Comparison of ENCODE assay signal across 8 cellular contexts in the genomic region with DNA sequence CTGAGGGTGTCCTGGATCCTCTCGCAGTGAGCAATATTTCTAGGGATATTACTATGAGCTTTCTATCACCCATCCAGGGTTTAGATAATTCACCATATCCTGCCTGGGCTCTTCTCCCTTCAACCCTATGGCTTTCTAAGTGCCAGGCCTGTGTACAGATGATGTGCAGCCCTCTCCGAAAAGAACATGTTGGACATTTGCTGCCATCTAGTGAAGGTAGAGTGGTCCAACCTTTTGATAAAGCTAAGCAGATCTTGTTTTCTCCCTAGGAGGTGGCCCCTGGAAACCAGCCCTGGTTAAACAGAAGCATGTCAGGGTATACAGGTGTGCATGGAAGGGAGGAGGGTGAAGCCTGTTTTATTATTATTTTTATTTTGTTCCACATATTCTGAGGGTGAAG. TPM values are rescaled to one million over a fixed set of nuclear protein-coding genes. Genes with fewer than 3 reads are reported as not detected.
A peak's percentile ranks its signal among the peaks of the same experiment; 100 is the strongest.
DNase-seq lines count a peak whose midpoint lies in the region; ATAC-seq, FAIRE-seq and TF ChIP-seq lines count a peak whose summit lies in the region.

No MANE protein-coding gene starts in this region.

- no peak for TF ChIP-seq EP300 in K562 (IDR thresholded peaks at IDR 0.05; ENCODE audit: low read length)

- TF ChIP-seq POLR2A in K562 (conservative IDR thresholded peaks at IDR 0.05): no peak
- no peak for TF ChIP-seq POLR2A in right lobe of liver (IDR thresholded peaks at IDR 0.05)
- no peak for TF ChIP-seq POLR2A in GM12892 (IDR thresholded peaks at IDR 0.05; ENCODE audit: low read depth, low read length)

- no peak overlapping the region for H2AFZ ChIP-seq in K562 (ENCODE audit: low read depth, low read length)

- no TSS peak for BruUV-seq in K562 (replicated peaks; lab: Mats Ljungman, UMichigan)

- peak; percentile 82 to 83 for TF ChIP-seq RAD21 in K562 (CRISPR knock-in tag; conservative IDR thresholded peaks at IDR 0.05 in 1 of 2, IDR thresholded peaks at IDR 0.05 in 1 of 2)

- CTCF ChIA-PET in K562 (lab: Yijun Ruan, JAX; ENCODE audit: low intra/inter-chr PET ratio): interaction anchor here (0.6 to 1.4 kb wide), 5 partner anchors 105 to 573 kb away, joined by 3 to 5 read pairs (median 4); a partner anchor contains a TSS

- TF ChIP-seq CTCF in DOHH2 (IDR thresholded peaks at IDR 0.05; ENCODE audit: low read depth, low read length, poor library complexity, severe bottlenecking) (peak; percentile 29), LNCaP clone FGC (IDR thresholded peaks at IDR 0.05; ENCODE audit: control insufficient read depth, extremely low read depth, insufficient read depth) (peak; percentile 46), K562 (IDR thresholded peaks at IDR 0.05 in 2 of 3, conservative IDR thresholded peaks at IDR 0.05 in 1 of 3; ENCODE audit: insufficient read depth in 2 of 3, low read depth in 1 of 3, low read length in 3 of 3) (peak; percentile 47 to 76 (median 63); a peak in 4 of 6 replicates), right lobe of liver (IDR thresholded peaks at IDR 0.05) (peak; percentile 9 to 33 (median 29))

- no peaks in the 10 kb centered on the region for H3K27me3 ChIP-seq in DOHH2 (ENCODE audit: control insufficient read depth, low read length)
- H3K27me3 ChIP-seq in K562 (ENCODE audit: control insufficient read depth in 2 of 2, insufficient read depth in 2 of 2, low read length in 2 of 2): peaks cover 0 to 4% of the 10 kb centered on the region in 2 experiments; a peak in 2 of 5 replicates
- H3K27me3 ChIP-seq in right lobe of liver: no peaks in the 10 kb centered on the region

- H3K4me2 ChIP-seq in DOHH2 (ENCODE audit: low read length) (no peak overlapping the region), K562 (ENCODE audit: insufficient read depth, low read length) (no peak overlapping the region)

- H3K36me3 ChIP-seq in DOHH2 (ENCODE audit: control insufficient read depth, low read length): no peaks in the 10 kb centered on the region
- H3K36me3 ChIP-seq in K562 (ENCODE audit: control insufficient read depth, insufficient read depth, low read length): no peaks in the 10 kb centered on the region
- no peaks in the 10 kb centered on the region for H3K36me3 ChIP-seq in right lobe of liver

- peak; percentile 95 for ATAC-seq in K562
- peak; percentile 55 to 72 (median 65) for ATAC-seq in right lobe of liver
- no peak for ATAC-seq in T-helper 17 cell

- POLR2A ChIA-PET in K562 (lab: Yijun Ruan, JAX): interaction anchor here (0.6 to 0.8 kb wide), 2 partner anchors 15 to 728 kb away, joined by 3 to 4 read pairs; no protein-coding TSS in a partner anchor

- H3K27me3 Mint-ChIP-seq in T-helper 17 cell: peaks cover 48% of the 10 kb centered on the region

- no peaks in the 10 kb centered on the region for H3K79me2 ChIP-seq in DOHH2 (ENCODE audit: control insufficient read depth, low read length)
- no peaks in the 10 kb centered on the region for H3K79me2 ChIP-seq in K562 (ENCODE audit: control insufficient read depth, insufficient read depth, low read length)

- WGBS in K562 (ENCODE audit: insufficient coverage, low coverage, missing lambda C conversion rate): 0% methylated on average over 2 of the region's 2 CpGs
- 38% methylated on average over 2 of the region's 2 CpGs for whole genome bisulfite sequencing in right lobe of liver (ENCODE audit: insufficient coverage, low coverage, low lambda C conversion rate, missing lambda C conversion rate)

- H3K9me3 ChIP-seq in DOHH2 (ENCODE audit: control insufficient read depth, insufficient read depth, low read length): no peaks in the 10 kb centered on the region
- no peaks in the 10 kb centered on the region for H3K9me3 ChIP-seq in K562 (replicated peaks; ENCODE audit: control insufficient read depth, insufficient read depth, low read depth, low read length)
- H3K9me3 ChIP-seq in right lobe of liver: no peaks in the 10 kb centered on the region
- no peaks in the 10 kb centered on the region for H3K9me3 ChIP-seq in T-helper 17 cell (ENCODE audit: control insufficient read depth, low read length, poor library complexity, severe bottlenecking)

- H3K4me3 Mint-ChIP-seq in T-helper 17 cell: no peak overlapping the region

- H3K4me3 ChIP-seq in DOHH2 (ENCODE audit: low read length) (no peak overlapping the region), LNCaP clone FGC (ENCODE audit: low read depth, low read length) (no peak overlapping the region), K562 (no peak overlapping the region), right lobe of liver (no peak overlapping the region)

- in situ Hi-C loops in K562 (cut with MboI): loop anchor here (5.0 kb wide), 1 partner anchor 197 kb away; a partner anchor contains a TSS

- H4K20me1 ChIP-seq in DOHH2 (ENCODE audit: control insufficient read depth, insufficient read depth, low read depth, low read length) (no peaks in the 10 kb centered on the region), K562 (replicated peaks; ENCODE audit: control insufficient read depth, insufficient read depth, low read length) (no peaks in the 10 kb centered on the region)

- no peaks in the 10 kb centered on the region for H3K4me1 Mint-ChIP-seq in T-helper 17 cell

- FAIRE-seq in K562 (lab: Jason Lieb, UNC) (peak; percentile 90), GM12892 (lab: Jason Lieb, UNC) (no peak)

- H3K27ac ChIP-seq in DOHH2 (ENCODE audit: low read depth, low read length): no peak overlapping the region
- H3K27ac ChIP-seq in K562 (ENCODE audit: extremely low read depth, low read depth, low read length): no peak overlapping the region
- no peak overlapping the region for H3K27ac ChIP-seq in right lobe of liver

- no peaks in the 10 kb centered on the region for H3K9me2 ChIP-seq in DOHH2 (replicated peaks; ENCODE audit: control insufficient read depth, low read length)

- H3K9me1 ChIP-seq in K562 (ENCODE audit: control insufficient read depth, insufficient read depth, low read length): no peaks in the 10 kb centered on the region

- H3K4me1 ChIP-seq in DOHH2 (ENCODE audit: control insufficient read depth, low read length) (no peaks in the 10 kb centered on the region), K562 (replicated peaks in 1 of 2; ENCODE audit: control insufficient read depth in 2 of 2, insufficient read depth in 2 of 2, low read length in 2 of 2) (no peaks in the 10 kb centered on the region), right lobe of liver (no peaks in the 10 kb centered on the region)

- no peak overlapping the region for H3K9ac ChIP-seq in K562 (ENCODE audit: insufficient read depth in 1 of 2, low read depth in 2 of 2, low read length in 2 of 2)

- H3K36me3 Mint-ChIP-seq in T-helper 17 cell (ENCODE audit: low read depth): peaks cover 4% of the 10 kb centered on the region

- intact Hi-C loops in K562 (cut with micrococcal nuclease): loop anchor here (2.0 to 10.0 kb wide), 6 partner anchors 105 to 349 kb away; a partner anchor contains a TSS
- intact Hi-C loops in right lobe of liver (cut with DNase I): loop anchor here in 1 of 2 donors (5.0 kb wide), 1 partner anchor 322 kb away; no protein-coding TSS in a partner anchor

- DNase-seq in LNCaP clone FGC (ENCODE audit: low read depth): no peak
- peak in 2 of 4 experiments; percentile 27 to 57 for DNase-seq in K562 (ENCODE audit: extremely low read depth in 1 of 4, low spot score in 3 of 4)
- no peak for DNase-seq in right lobe of liver
- no peak for DNase-seq in GM12892 (ENCODE audit: insufficient read length)
- no peak for DNase-seq in GM19240 (ENCODE audit: insufficient read length, low spot score)
- DNase-seq in T-helper 17 cell: no peak
- no peak for DNase-seq in T-helper 9 cell

- no peaks in the 10 kb centered on the region for H3F3A ChIP-seq in DOHH2 (ENCODE audit: control insufficient read depth, insufficient read depth)

- H3K27ac Mint-ChIP-seq in T-helper 17 cell: no peak overlapping the region

TF ChIP-seq in K562, 482 proteins besides CTCF, POLR2A, EP300 and RAD21 (continues in another document):
- TF ChIP-seq NRF1 (conservative IDR thresholded peaks at IDR 0.05 in 1 of 2, IDR thresholded peaks at IDR 0.05 in 1 of 2) (0 out of 4 replicates have a peak, but pooled peaks of 1 of the 2 experiments have one; percentile 19), GTF2E2 (tag; IDR thresholded peaks at IDR 0.05) (no peak), CBX8 (IDR thresholded peaks at IDR 0.05; ENCODE audit: borderline replicate concordance, extremely low read depth, low read depth, low read length, poor library complexity, severe bottlenecking) (no peak), CEBPG (CRISPR knock-in tag; IDR thresholded peaks at IDR 0.05) (no peak), CEBPG (tag; conservative IDR thresholded peaks at IDR 0.05 in 1 of 2, IDR thresholded peaks at IDR 0.05 in 1 of 2) (no peak), SMC3 (conservative IDR thresholded peaks at IDR 0.05; ENCODE audit: insufficient read depth, low read depth, low read length) (peak; percentile 51; the same call in 1 of the 2 replicates), ZNF668 (CRISPR knock-in tag; IDR thresholded peaks at IDR 0.05) (no peak), NCOA6 (IDR thresholded peaks at IDR 0.05) (no peak)

RNA-seq across cellular contexts. Expression of a gene that starts 27.9 kb away (rescaled TPM):
- not detected in 2 replicates for total RNA-seq in K562 (2011; cell fraction: chromatin; rRNA removed; ENCODE audit: low replicate concordance)
- total RNA-seq in K562 (2011; cell fraction: nucleolus; rRNA removed): not detected in 2 replicates
- total RNA-seq in K562 (2011; cell fraction: nucleoplasm; rRNA removed): not detected in 2 replicates
- total RNA-seq in K562 (2014; rRNA removed): not detected in 2 replicates
- not detected in 2 replicates for total RNA-seq in K562 (2014; rRNA removed; fragmentation: Illumina TruSeq; extraction: Trizol)
- total RNA-seq in K562 (2015; rRNA removed; fragmentation: Illumina TruSeq; extraction: Trizol): not detected in 2 replicates
- not detected in 2 replicates for total RNA-seq in K562 (2021)
- not detected in 2 replicates for polyA plus RNA-seq in K562 (2011; rRNA removed)
- not detected in 2 replicates for polyA plus RNA-seq in K562 (2011; cell fraction: cytosol; rRNA removed)
- not detected in 2 replicates for polyA plus RNA-seq in K562 (2011; cell fraction: nucleus; rRNA removed)
- not detected in 2 replicates for polyA plus RNA-seq in K562 (2012)
- not detected in 2 replicates for polyA plus RNA-seq in K562 (2014; fragmentation: Illumina TruSeq; extraction: Trizol)
- not detected for polyA plus RNA-seq in K562 (2014; fragmentation: Nextera tagmentation; extraction: Ambion mirVana)
- polyA plus RNA-seq in K562 (2014; rRNA removed): not detected in 2 replicates
- polyA minus RNA-seq in K562 (2011; rRNA and poly(A)+ RNA removed): not detected in 2 replicates
- polyA minus RNA-seq in K562 (2011; cell fraction: cytosol; rRNA and poly(A)+ RNA removed): not detected in 2 replicates
- not detected in 2 replicates for polyA minus RNA-seq in K562 (2011; cell fraction: nucleus; rRNA and poly(A)+ RNA removed)
- not detected for total RNA-seq in right lobe of liver
- polyA plus RNA-seq in GM12892 (2012; ENCODE audit: missing spikeins): not detected
- not detected for total RNA-seq in T-helper 17 cell
